1 cellular context compared by ENCODE assay signal in the genomic region with DNA sequence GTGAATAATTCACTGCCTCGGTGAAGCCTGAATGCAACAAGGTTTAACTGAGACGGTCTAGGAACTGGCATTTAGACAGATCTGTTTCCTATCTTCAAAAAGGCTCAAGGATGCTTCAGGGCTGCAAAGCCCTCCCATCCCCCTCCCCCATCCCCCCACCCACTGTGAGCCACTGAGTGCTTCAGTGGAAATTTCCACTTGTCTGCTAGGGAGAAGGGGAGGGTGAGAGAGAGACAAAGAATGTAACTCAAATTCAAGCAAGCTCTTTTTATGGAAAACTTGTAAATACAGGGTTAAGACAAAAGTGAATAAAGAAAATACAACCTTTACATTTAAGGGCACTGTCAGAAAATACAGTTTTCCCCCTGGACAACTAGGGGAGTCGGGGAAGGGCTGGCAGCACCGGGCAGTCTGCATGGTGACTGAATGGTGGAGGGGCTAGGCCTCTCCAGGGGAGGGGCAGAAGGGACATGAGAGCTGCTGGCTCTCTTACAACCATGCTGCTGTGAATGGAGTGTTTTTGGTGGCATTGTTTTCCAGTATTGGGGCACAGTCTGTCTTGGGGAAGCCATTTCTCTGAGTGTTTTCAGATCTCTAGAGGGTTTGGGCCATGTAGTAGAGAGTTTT.
TF ChIP-seq lines count a peak whose summit lies in the region.

No MANE protein-coding gene starts in this region.

TF ChIP-seq in K562, 482 proteins besides CTCF, POLR2A, EP300 and RAD21:
- TF ChIP-seq, protein P1, sequence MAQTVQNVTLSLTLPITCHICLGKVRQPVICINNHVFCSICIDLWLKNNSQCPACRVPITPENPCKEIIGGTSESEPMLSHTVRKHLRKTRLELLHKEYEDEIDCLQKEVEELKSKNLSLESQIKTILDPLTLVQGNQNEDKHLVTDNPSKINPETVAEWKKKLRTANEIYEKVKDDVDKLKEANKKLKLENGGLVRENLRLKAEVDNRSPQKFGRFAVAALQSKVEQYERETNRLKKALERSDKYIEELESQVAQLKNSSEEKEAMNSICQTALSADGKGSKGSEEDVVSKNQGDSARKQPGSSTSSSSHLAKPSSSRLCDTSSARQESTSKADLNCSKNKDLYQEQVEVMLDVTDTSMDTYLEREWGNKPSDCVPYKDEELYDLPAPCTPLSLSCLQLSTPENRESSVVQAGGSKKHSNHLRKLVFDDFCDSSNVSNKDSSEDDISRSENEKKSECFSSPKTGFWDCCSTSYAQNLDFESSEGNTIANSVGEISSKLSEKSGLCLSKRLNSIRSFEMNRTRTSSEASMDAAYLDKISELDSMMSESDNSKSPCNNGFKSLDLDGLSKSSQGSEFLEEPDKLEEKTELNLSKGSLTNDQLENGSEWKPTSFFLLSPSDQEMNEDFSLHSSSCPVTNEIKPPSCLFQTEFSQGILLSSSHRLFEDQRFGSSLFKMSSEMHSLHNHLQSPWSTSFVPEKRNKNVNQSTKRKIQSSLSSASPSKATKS (CRISPR knock-in tag; IDR thresholded peaks at IDR 0.05), result no peak
- TF ChIP-seq MEF2D (tag; conservative IDR thresholded peaks at IDR 0.05; ENCODE audit: low read depth) (no peak), ZBTB1 (CRISPR knock-in tag; IDR thresholded peaks at IDR 0.05; ENCODE audit: borderline replicate concordance, low read depth) (no peak), CBX1 (IDR thresholded peaks at IDR 0.05; ENCODE audit: low read depth) (no peak), FOSL1 (tag; conservative IDR thresholded peaks at IDR 0.05) (no peak), TAF7 (tag; IDR thresholded peaks at IDR 0.05) (no peak), KDM1A (IDR thresholded peaks at IDR 0.05) (peak in 1 of 2 experiments; percentile 33; a peak in 1 of 4 replicates), ZNF280A (IDR thresholded peaks at IDR 0.05; ENCODE audit: low read depth, partially characterized antibody) (no peak)
- TF ChIP-seq, protein P2, sequence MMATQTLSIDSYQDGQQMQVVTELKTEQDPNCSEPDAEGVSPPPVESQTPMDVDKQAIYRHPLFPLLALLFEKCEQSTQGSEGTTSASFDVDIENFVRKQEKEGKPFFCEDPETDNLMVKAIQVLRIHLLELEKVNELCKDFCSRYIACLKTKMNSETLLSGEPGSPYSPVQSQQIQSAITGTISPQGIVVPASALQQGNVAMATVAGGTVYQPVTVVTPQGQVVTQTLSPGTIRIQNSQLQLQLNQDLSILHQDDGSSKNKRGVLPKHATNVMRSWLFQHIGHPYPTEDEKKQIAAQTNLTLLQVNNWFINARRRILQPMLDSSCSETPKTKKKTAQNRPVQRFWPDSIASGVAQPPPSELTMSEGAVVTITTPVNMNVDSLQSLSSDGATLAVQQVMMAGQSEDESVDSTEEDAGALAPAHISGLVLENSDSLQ (IDR thresholded peaks at IDR 0.05), result no peak
- TF ChIP-seq, protein P3, sequence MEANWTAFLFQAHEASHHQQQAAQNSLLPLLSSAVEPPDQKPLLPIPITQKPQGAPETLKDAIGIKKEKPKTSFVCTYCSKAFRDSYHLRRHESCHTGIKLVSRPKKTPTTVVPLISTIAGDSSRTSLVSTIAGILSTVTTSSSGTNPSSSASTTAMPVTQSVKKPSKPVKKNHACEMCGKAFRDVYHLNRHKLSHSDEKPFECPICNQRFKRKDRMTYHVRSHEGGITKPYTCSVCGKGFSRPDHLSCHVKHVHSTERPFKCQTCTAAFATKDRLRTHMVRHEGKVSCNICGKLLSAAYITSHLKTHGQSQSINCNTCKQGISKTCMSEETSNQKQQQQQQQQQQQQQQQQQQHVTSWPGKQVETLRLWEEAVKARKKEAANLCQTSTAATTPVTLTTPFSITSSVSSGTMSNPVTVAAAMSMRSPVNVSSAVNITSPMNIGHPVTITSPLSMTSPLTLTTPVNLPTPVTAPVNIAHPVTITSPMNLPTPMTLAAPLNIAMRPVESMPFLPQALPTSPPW (CRISPR knock-in tag; IDR thresholded peaks at IDR 0.05), result 0 out of 2 replicates have a peak, but pooled peaks have one; percentile 14
